8 cellular contexts compared by ENCODE assay signal in the genomic region with DNA sequence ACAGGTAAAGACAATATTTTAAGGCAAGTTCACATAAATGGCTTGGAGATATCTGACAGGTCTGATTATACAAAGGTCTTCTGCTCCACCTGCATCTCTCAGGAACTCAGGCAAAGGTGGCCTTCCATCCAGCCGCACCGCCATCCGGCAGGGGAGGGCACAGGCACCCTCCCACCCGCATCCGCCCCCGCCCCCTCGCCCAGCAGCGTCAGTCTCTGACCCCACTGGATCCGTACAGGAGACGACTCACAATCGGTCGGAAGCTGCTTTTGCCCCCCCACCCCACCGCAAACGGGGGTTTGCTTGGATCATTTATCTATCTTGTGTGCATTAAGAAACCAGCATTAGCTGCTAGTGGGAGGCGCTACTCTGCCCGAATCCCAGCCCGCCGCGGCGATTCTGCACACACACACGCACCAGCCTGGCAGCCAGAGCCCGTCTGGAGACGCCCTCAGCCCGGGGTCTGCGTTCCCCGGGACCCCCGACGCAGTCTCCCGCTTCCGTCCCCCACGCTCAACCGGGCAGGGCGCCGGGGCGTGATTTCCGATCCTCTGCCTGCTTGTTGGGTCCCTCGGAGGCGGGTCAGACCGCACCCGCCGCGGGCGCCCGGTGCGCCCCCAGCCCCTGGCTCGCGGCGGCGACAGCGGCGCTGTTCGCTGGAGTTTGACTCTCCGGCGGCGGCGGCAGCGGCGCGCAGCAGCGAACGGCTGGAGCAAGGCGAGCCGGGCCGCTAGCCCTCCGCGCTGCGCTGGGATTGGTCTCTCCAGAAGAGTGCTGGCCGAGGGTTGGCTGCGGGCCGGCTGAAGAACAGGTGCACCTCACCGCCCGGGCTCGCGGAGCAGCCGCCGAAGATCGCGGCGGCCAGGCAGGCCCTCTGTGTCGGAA. TPM values are rescaled to one million over a fixed set of nuclear protein-coding genes. Genes with fewer than 3 reads are reported as not detected.
DNase-seq lines count a peak whose midpoint lies in the region; ATAC-seq and TF ChIP-seq lines count a peak whose summit lies in the region.

No MANE protein-coding gene starts in this region.

- peak in 7 of 56 donors; percentile 9 to 31 (median 16) for TF ChIP-seq CTCF in dorsolateral prefrontal cortex (IDR thresholded peaks at IDR 0.05 in 54 of 56, conservative IDR thresholded peaks at IDR 0.05 in 2 of 56; ENCODE audit: low read depth in 1 of 56, partially characterized antibody in 56 of 56)
- no peak for TF ChIP-seq CTCF in tibial nerve (IDR thresholded peaks at IDR 0.05)

- no peaks in the 10 kb centered on the region for H3K36me3 ChIP-seq in tibial nerve

- 1 to 2% methylated on average over 11 to 62 of the region's 80 CpGs for WGBS in tibial nerve, 2 donors

- peaks cover 11% of the 10 kb centered on the region for H3K4me1 Mint-ChIP-seq in stimulated activated memory B cell treated with anti-CD40 and anti-IgM and Interleukin-4, amounts not matched to agents 10 μg/mL and 1 μg/mL and 100 μg/mL, for 72 hours

- no peak for TF ChIP-seq POLR2A in tibial nerve (IDR thresholded peaks at IDR 0.05)

- H3K27me3 ChIP-seq in dorsolateral prefrontal cortex: peaks cover 0 to 27% (median 3%) of the 10 kb centered on the region in 45 donors
- peaks cover 0 to 30% of the 10 kb centered on the region in 2 donors for H3K27me3 ChIP-seq in tibial nerve

- no peak for ATAC-seq in stimulated activated memory B cell treated with anti-CD40 and anti-IgM and Interleukin-4, amounts not matched to agents 10 μg/mL and 1 μg/mL and 100 μg/mL, for 72 hours
- ATAC-seq in GM19395 (IDR thresholded peaks at IDR 0.05; ENCODE audit: unreplicated experiment): no peak

- no peak for TF ChIP-seq EP300 in tibial nerve (IDR thresholded peaks at IDR 0.05)

- intact Hi-C loops in dorsolateral prefrontal cortex (cut with DNase I): no loop called here

- no peak overlapping the region for H3K27ac Mint-ChIP-seq in stimulated activated memory B cell treated with anti-CD40 and anti-IgM and Interleukin-4, amounts not matched to agents 10 μg/mL and 1 μg/mL and 100 μg/mL, for 72 hours

- no peaks in the 10 kb centered on the region for H3K36me3 Mint-ChIP-seq in stimulated activated memory B cell treated with anti-CD40 and anti-IgM and Interleukin-4, amounts not matched to agents 10 μg/mL and 1 μg/mL and 100 μg/mL, for 72 hours

- peaks cover 0 to 30% (median 5%) of the 10 kb centered on the region in 4 donors for H3K4me1 ChIP-seq in tibial nerve

- peak overlapping the region; percentile 48; the same call in 1 of the 2 replicates for H3K4me3 ChIP-seq in GM08714 (ENCODE audit: low read length)
- peak overlapping the region; percentile 38 to 83 (median 69) for H3K4me3 ChIP-seq in dorsolateral prefrontal cortex
- peak overlapping the region in 2 of 4 donors; percentile 1 to 47 for H3K4me3 ChIP-seq in tibial nerve

- DNase-seq in NCI-H1092 treated with DMSO at 0.1 percent for 48 hours (lab: John Stamatoyannopoulos, UW) (peak; percentile 15), dorsolateral prefrontal cortex (peak in 9 of 10 donors; percentile 23 to 80 (median 66)), lung microvascular endothelial cell (ENCODE audit: low read depth in 2 of 2) (peak; percentile 2 to 91), NCI-H2029 (lab: John Stamatoyannopoulos, UW) (no peak), tibial nerve (ENCODE audit: low spot score in 2 of 2) (no peak)

- H3K27me3 Mint-ChIP-seq in stimulated activated memory B cell treated with anti-CD40 and anti-IgM and Interleukin-4, amounts not matched to agents 10 μg/mL and 1 μg/mL and 100 μg/mL, for 72 hours: peaks cover 52% of the 10 kb centered on the region

- H3K9me3 Mint-ChIP-seq in stimulated activated memory B cell treated with anti-CD40 and anti-IgM and Interleukin-4, amounts not matched to agents 10 μg/mL and 1 μg/mL and 100 μg/mL, for 72 hours: peaks cover 6% of the 10 kb centered on the region

- no peak overlapping the region for H3K4me3 Mint-ChIP-seq in stimulated activated memory B cell treated with anti-CD40 and anti-IgM and Interleukin-4, amounts not matched to agents 10 μg/mL and 1 μg/mL and 100 μg/mL, for 72 hours

- H3K27ac ChIP-seq in dorsolateral prefrontal cortex (peak overlapping the region in 56 of 59 donors; percentile 4 to 93 (median 81)), tibial nerve (no peak overlapping the region)

- no peaks in the 10 kb centered on the region for H3K9me3 ChIP-seq in tibial nerve

RNA-seq across cellular contexts. Expression of a gene that starts 0.8 kb away (rescaled TPM):
- 100 to 1,000 TPM in 2 of 120 experiments, 10 to 100 TPM in 118; 32.5 to 106 (median 73.7) TPM for total RNA-seq in dorsolateral prefrontal cortex
- 5.2 and 10.7 TPM in 2 replicates for total RNA-seq in lung microvascular endothelial cell
- total RNA-seq in tibial nerve: 1 to 10 TPM in 1 of 4 donors, under 1 TPM in 2, not detected in 1; 0.20 to 1.1 (median 0.84) TPM

Comparison
In these comparisons a context has a peak if more than half of its experiments do, and no peak if none do; other contexts are left out.
1. DNase-seq: peak in NCI-H1092 treated with DMSO at 0.1 percent for 48 hours (single experiment), dorsolateral prefrontal cortex (9 of 10) and lung microvascular endothelial cell (2 of 2); none in NCI-H2029 (single experiment) and tibial nerve (0 of 2).
2. H3K27ac ChIP-seq: peak in dorsolateral prefrontal cortex (56 of 59); none in tibial nerve (0 of 4).